ENCODE assay signal across 8 cellular contexts in genomic region chr18:59265246-59266018, GRCh38. TPM values are rescaled to one million over a fixed set of nuclear protein-coding genes. Genes with fewer than 3 reads are reported as not detected.
DNase-seq lines count a peak whose midpoint lies in the region; FAIRE-seq and TF ChIP-seq lines count a peak whose summit lies in the region.

No MANE protein-coding gene starts in this region.

- H3K23ac ChIP-seq in neuronal stem cell (ENCODE audit: low read depth, low read length, poor library complexity) = no peak overlapping the region

- no peaks in the 10 kb centered on the region for H3K9me3 Mint-ChIP-seq in MCF 10A (ENCODE audit: unreplicated experiment)

- no peak overlapping the region for H3K4me3 Mint-ChIP-seq in MCF 10A (ENCODE audit: unreplicated experiment)

- TF ChIP-seq POLR2A in breast epithelium (IDR thresholded peaks at IDR 0.05) = no peak
- no peak for TF ChIP-seq POLR2A in GM12892 (IDR thresholded peaks at IDR 0.05; ENCODE audit: low read depth, low read length)

- H2BK120ac ChIP-seq in neuronal stem cell (ENCODE audit: low read depth, low read length) = no peak overlapping the region

- CTCF ChIA-PET in MCF 10A (lab: Yijun Ruan, JAX) = interaction anchor here (0.8 to 1.7 kb wide), 2 partner anchors 12 to 137 kb away, joined by 3 to 6 read pairs; no protein-coding TSS in a partner anchor

- peaks cover 81% of the 10 kb centered on the region for H3K27me3 Mint-ChIP-seq in MCF 10A (ENCODE audit: insufficient read depth, unreplicated experiment)

- H2AK5ac ChIP-seq in neuronal stem cell (ENCODE audit: low read depth, low read length) = peak overlapping the region; percentile 28

- no peaks in the 10 kb centered on the region for H3K36me3 ChIP-seq in breast epithelium
- no peaks in the 10 kb centered on the region for H3K36me3 ChIP-seq in MG63
- H3K36me3 ChIP-seq in neuronal stem cell (replicated peaks in 1 of 2; ENCODE audit: control insufficient read depth in 2 of 2, insufficient read depth in 2 of 2, low read length in 2 of 2) = peaks cover 0 to 21% of the 10 kb centered on the region in 2 donors

- intact Hi-C loops in breast epithelium (cut with DNase I; ENCODE audit: low total_unique reads) = no loop called here
- intact Hi-C loops in MCF 10A (cut with micrococcal nuclease) = no loop called here

- H3K14ac ChIP-seq in neuronal stem cell (ENCODE audit: low read length) = no peak overlapping the region

- H3K27me3 ChIP-seq in breast epithelium (peaks cover 0 to 72% of the 10 kb centered on the region in 2 donors), MG63 (peaks cover 76% of the 10 kb centered on the region), neuronal stem cell (ENCODE audit: control insufficient read depth in 3 of 3, insufficient read depth in 3 of 3, low read depth in 1 of 3, low read length in 3 of 3) (peaks cover 3 to 79% (median 52%) of the 10 kb centered on the region in 3 experiments)

- no peak overlapping the region for H3K9ac ChIP-seq in neuronal stem cell (ENCODE audit: low read depth, low read length, poor library complexity)

- H3K27ac Mint-ChIP-seq in MCF 10A (ENCODE audit: low read depth, unreplicated experiment) = no peak overlapping the region

- H3K27ac ChIP-seq in breast epithelium (no peak overlapping the region), neuronal stem cell (replicated peaks; ENCODE audit: low read length) (no peak overlapping the region)

- H2BK15ac ChIP-seq in neuronal stem cell (ENCODE audit: low read length) = no peak overlapping the region

- H3K9me3 ChIP-seq in breast epithelium (no peaks in the 10 kb centered on the region), MG63 (no peaks in the 10 kb centered on the region), neuronal stem cell (replicated peaks in 1 of 2; ENCODE audit: control insufficient read depth in 2 of 2, insufficient read depth in 1 of 2, low read depth in 1 of 2, low read length in 2 of 2) (peaks cover 9 to 27% of the 10 kb centered on the region in 2 donors)

- H3K4me2 ChIP-seq in neuronal stem cell (ENCODE audit: insufficient read depth, low read length, poor library complexity, severe bottlenecking) = peak overlapping the region; percentile 65

- H2BK5ac ChIP-seq in neuronal stem cell (ENCODE audit: low read length) = no peak overlapping the region

- H3K36me3 Mint-ChIP-seq in MCF 10A (ENCODE audit: insufficient read depth, unreplicated experiment) = no peaks in the 10 kb centered on the region

- in situ Hi-C loops in astrocyte of the spinal cord (cut with HindIII; ENCODE audit: low sequenced_read_pairs) = no loop called here

- H3K4me1 Mint-ChIP-seq in MCF 10A (ENCODE audit: insufficient read depth, unreplicated experiment) = no peaks in the 10 kb centered on the region

- peak overlapping the region; percentile 76 for H3K18ac ChIP-seq in neuronal stem cell (ENCODE audit: low read length)

- DNase-seq in breast epithelium (ENCODE audit: low spot score in 2 of 2) (no peak), MCF 10A (ENCODE audit: unreplicated experiment) (no peak), MG63 (peak; percentile 65), astrocyte of the spinal cord (ENCODE audit: low read depth, low spot score) (no peak), neuronal stem cell (ENCODE audit: low spot score) (no peak), A172 (ENCODE audit: low spot score) (no peak), GM12892 (ENCODE audit: insufficient read length) (no peak), kidney glomerular epithelial cell (lab: John Stamatoyannopoulos, UW) (no peak)

- peak overlapping the region; percentile 40 for H2AFZ ChIP-seq in neuronal stem cell (ENCODE audit: low read length)

- H3K79me1 ChIP-seq in neuronal stem cell (ENCODE audit: low read depth, low read length) = peaks cover 2% of the 10 kb centered on the region

- no peak overlapping the region for H4K8ac ChIP-seq in neuronal stem cell (ENCODE audit: low read depth, low read length)

- BruUV-seq in MCF 10A (replicated peaks; lab: Mats Ljungman, UMichigan) = no TSS peak

- no peak overlapping the region for H2BK12ac ChIP-seq in neuronal stem cell (ENCODE audit: low read length)

- H3K4me1 ChIP-seq in breast epithelium (no peaks in the 10 kb centered on the region), neuronal stem cell (ENCODE audit: control insufficient read depth in 2 of 2, insufficient read depth in 1 of 2, low read depth in 1 of 2, low read length in 2 of 2) (peaks cover 0 to 16% of the 10 kb centered on the region in 2 donors)

- H3K4me3 ChIP-seq in breast epithelium = peak overlapping the region; percentile 23 to 62 (median 44)
- H3K4me3 ChIP-seq in MG63 = peak overlapping the region; percentile 49
- peak overlapping the region; percentile 17 for H3K4me3 ChIP-seq in astrocyte of the spinal cord (ENCODE audit: low read depth, low read length)
- peak overlapping the region in 1 of 2 donors; percentile 66 for H3K4me3 ChIP-seq in neuronal stem cell (ENCODE audit: low read length in 2 of 2)

- FAIRE-seq in GM12892 (lab: Jason Lieb, UNC) = no peak

- no peak overlapping the region for H4K91ac ChIP-seq in neuronal stem cell (ENCODE audit: low read depth, low read length, poor library complexity)

- WGBS in neuronal stem cell (ENCODE audit: extremely low coverage in 2 of 2, insufficient read length in 2 of 2, insufficient replicate concordance in 1 of 2), 2 donors = no CpG with 5 or more reads among the region's 39 CpGs

- POLR2A ChIA-PET in MCF 10A (lab: Yijun Ruan, JAX) = interaction anchor here (0.6 to 0.7 kb wide), 2 partner anchors 36 to 47 kb away, joined by 3 read pairs; no protein-coding TSS in a partner anchor

- no peak for TF ChIP-seq CTCF in breast epithelium (IDR thresholded peaks at IDR 0.05)
- TF ChIP-seq CTCF in MCF 10A (IDR thresholded peaks at IDR 0.05; ENCODE audit: unreplicated experiment) = no peak
- TF ChIP-seq CTCF in astrocyte of the spinal cord (IDR thresholded peaks at IDR 0.05; ENCODE audit: low read depth, low read length) = no peak

- no peak overlapping the region for H3K4ac ChIP-seq in neuronal stem cell (ENCODE audit: low read length)

RNA-seq across cellular contexts. Expression of gene RAX, which starts 7.8 kb away (rescaled TPM):
- total RNA-seq in breast epithelium (not detected), MCF 10A (2022) (not detected in 2 replicates)
- total RNA-seq in MG63 (2014; rRNA removed; shearing (Covaris generic); ENCODE audit: low replicate concordance) = not detected in 2 replicates
- polyA plus RNA-seq in neuronal stem cell (2013, experiment 1 of 2) = 96.1 TPM
- polyA plus RNA-seq in neuronal stem cell (2013, experiment 2 of 2) = 91.2 TPM
- total RNA-seq in A172 (2014; rRNA removed; shearing (Covaris generic)) = not detected in 2 replicates
- polyA plus RNA-seq in GM12892 (2012; ENCODE audit: missing spikeins) = not detected

RNA-seq across cellular contexts. Expression of gene GRP, which starts 45.5 kb away (rescaled TPM):
- 1 to 10 TPM in 2 of 3 donors, not detected in 1; 1.6 to 4.7 TPM for total RNA-seq in breast epithelium
- not detected in 2 replicates for total RNA-seq in MCF 10A (2022)
- total RNA-seq in MG63 (2014; rRNA removed; shearing (Covaris generic); ENCODE audit: low replicate concordance) = not detected in 2 replicates
- 0.46 TPM for polyA plus RNA-seq in neuronal stem cell (2013, experiment 1 of 2)
- polyA plus RNA-seq in neuronal stem cell (2013, experiment 2 of 2) = 0.36 TPM
- not detected in 2 replicates for total RNA-seq in A172 (2014; rRNA removed; shearing (Covaris generic))
- not detected for polyA plus RNA-seq in GM12892 (2012; ENCODE audit: missing spikeins)

RNA-seq across cellular contexts. Expression of gene CPLX4, which starts 53.0 kb away (rescaled TPM):
- total RNA-seq in breast epithelium (not detected), MCF 10A (2022) (not detected in 2 replicates)
- not detected in 2 replicates for total RNA-seq in MG63 (2014; rRNA removed; shearing (Covaris generic); ENCODE audit: low replicate concordance)
- 0.60 TPM for polyA plus RNA-seq in neuronal stem cell (2013, experiment 1 of 2)
- polyA plus RNA-seq in neuronal stem cell (2013, experiment 2 of 2) = 0.43 TPM
- total RNA-seq in A172 (2014; rRNA removed; shearing (Covaris generic)) = not detected in 2 replicates
- not detected for polyA plus RNA-seq in GM12892 (2012; ENCODE audit: missing spikeins)
